In genomic region chr17:38703742-38704644, GRCh38 we compare ENCODE assay signal across 8 cellular contexts. TPM values are rescaled to one million over a fixed set of nuclear protein-coding genes. Genes with fewer than 3 reads are reported as not detected.
DNase-seq lines count a peak whose midpoint lies in the region; ATAC-seq lines count a peak whose summit lies in the region.

No MANE protein-coding gene starts in this region.

- H3K36me3 Mint-ChIP-seq in CD4-positive, CD25-positive, alpha-beta regulatory T cell: peaks cover 9% of the 10 kb centered on the region

- no peaks in the 10 kb centered on the region for H3K9me3 ChIP-seq in CD4-positive, CD25-positive, alpha-beta regulatory T cell (ENCODE audit: control insufficient read depth in 2 of 2, low read length in 2 of 2)
- no peaks in the 10 kb centered on the region for H3K9me3 ChIP-seq in endocrine pancreas (ENCODE audit: control insufficient read depth, low read length)

- peak overlapping the region; percentile 98 for H3K27ac ChIP-seq in CD4-positive, CD25-positive, alpha-beta regulatory T cell (ENCODE audit: insufficient read depth, low read length, poor library complexity, severe bottlenecking)

- peaks cover 7 to 62% (median 29%) of the 10 kb centered on the region in 4 donors for H3K4me1 Mint-ChIP-seq in CD4-positive, CD25-positive, alpha-beta regulatory T cell

- peak overlapping the region; percentile 94 to 100 (median 98) for H3K4me3 Mint-ChIP-seq in CD4-positive, CD25-positive, alpha-beta regulatory T cell

- peak; percentile 64 to 91 (median 71) for DNase-seq in CD4-positive, CD25-positive, alpha-beta regulatory T cell
- DNase-seq in NCI-H526 treated with DMSO at 0.1 percent for 48 hours (lab: John Stamatoyannopoulos, UW) (peak; percentile 84), midbrain (lab: John Stamatoyannopoulos, UW) (peak; percentile 15), amniotic stem cell (lab: John Stamatoyannopoulos, UW) (no peak)
- peak; percentile 92 for DNase-seq in activated CD8-positive, alpha-beta memory T cell treated with anti-CD3 and anti-CD28 coated beads for 24 hours
- peak; percentile 93 for DNase-seq in stimulated activated CD8-positive, alpha-beta memory T cell treated with anti-CD3 and anti-CD28 coated beads, Interleukin-4, amount 100 ng/mL, for 48 hours

- no peaks in the 10 kb centered on the region for H3K27me3 Mint-ChIP-seq in CD4-positive, CD25-positive, alpha-beta regulatory T cell

- no peaks in the 10 kb centered on the region for H3K27me3 ChIP-seq in CD4-positive, CD25-positive, alpha-beta regulatory T cell (ENCODE audit: control insufficient read depth, insufficient read depth, low read length)
- H3K27me3 ChIP-seq in endocrine pancreas (ENCODE audit: control insufficient read depth, insufficient read depth, low read length): no peaks in the 10 kb centered on the region

- peaks cover 70% of the 10 kb centered on the region for H3K4me1 ChIP-seq in CD4-positive, CD25-positive, alpha-beta regulatory T cell (ENCODE audit: control insufficient read depth, insufficient read depth, low read length, poor library complexity, severe bottlenecking)
- no peaks in the 10 kb centered on the region for H3K4me1 ChIP-seq in endocrine pancreas (ENCODE audit: control insufficient read depth, insufficient read depth, low read length)

- peak; percentile 7 to 11 for ATAC-seq in CD4-positive, CD25-positive, alpha-beta regulatory T cell (ENCODE audit: low read depth in 2 of 2)
- ATAC-seq in HG02642 (IDR thresholded peaks at IDR 0.05; ENCODE audit: poor library complexity, unreplicated experiment): peak; percentile 25

- peaks cover 0 to 3% (median 0%) of the 10 kb centered on the region in 7 donors for H3K9me3 Mint-ChIP-seq in CD4-positive, CD25-positive, alpha-beta regulatory T cell

- peak overlapping the region; percentile 91 for H3K4me3 ChIP-seq in CD4-positive, CD25-positive, alpha-beta regulatory T cell (ENCODE audit: low read depth, low read length)
- peak overlapping the region; percentile 70 for H3K4me3 ChIP-seq in endocrine pancreas (ENCODE audit: control insufficient read depth, insufficient read depth, low read length)

- peaks cover 10% of the 10 kb centered on the region for H3K36me3 ChIP-seq in CD4-positive, CD25-positive, alpha-beta regulatory T cell (ENCODE audit: control insufficient read depth, insufficient read depth, low read length)
- no peaks in the 10 kb centered on the region for H3K36me3 ChIP-seq in endocrine pancreas (ENCODE audit: control insufficient read depth, insufficient read depth, low read length)

- peak overlapping the region; percentile 96 to 100 (median 99) for H3K27ac Mint-ChIP-seq in CD4-positive, CD25-positive, alpha-beta regulatory T cell

- peak overlapping the region; percentile 83 for H3K9ac ChIP-seq in endocrine pancreas (ENCODE audit: control insufficient read depth, insufficient read depth, low read length)

RNA-seq across cellular contexts. Expression of gene MLLT6, which starts 1.1 kb away (rescaled TPM):
- 361 TPM for total RNA-seq in CD4-positive, CD25-positive, alpha-beta regulatory T cell
- 1 to 10 TPM; 5.2 to 6.8 (median 6.6) TPM for polyA plus RNA-seq in CD4-positive, CD25-positive, alpha-beta regulatory T cell

RNA-seq across cellular contexts. Expression of gene CISD3, which starts 26.1 kb away (rescaled TPM):
- 8.7 TPM for total RNA-seq in CD4-positive, CD25-positive, alpha-beta regulatory T cell
- 10 to 100 TPM; 31.7 to 62.6 (median 40.6) TPM for polyA plus RNA-seq in CD4-positive, CD25-positive, alpha-beta regulatory T cell

RNA-seq across cellular contexts. Expression of gene EPOP, which starts 29.2 kb away (rescaled TPM):
- 0.59 TPM for total RNA-seq in CD4-positive, CD25-positive, alpha-beta regulatory T cell
- under 1 TPM in 1 of 4 donors, not detected in 3; 0.13 TPM for polyA plus RNA-seq in CD4-positive, CD25-positive, alpha-beta regulatory T cell

RNA-seq across cellular contexts. Expression of gene PCGF2, which starts 44.1 kb away (rescaled TPM):
- 0.25 TPM for total RNA-seq in CD4-positive, CD25-positive, alpha-beta regulatory T cell
- polyA plus RNA-seq in CD4-positive, CD25-positive, alpha-beta regulatory T cell: not detected

RNA-seq across cellular contexts. Expression of gene PSMB3, which starts 48.5 kb away (rescaled TPM):
- total RNA-seq in CD4-positive, CD25-positive, alpha-beta regulatory T cell: 107 TPM
- polyA plus RNA-seq in CD4-positive, CD25-positive, alpha-beta regulatory T cell: 100 to 1,000 TPM; 473 to 589 (median 509) TPM
